In the genomic region with DNA sequence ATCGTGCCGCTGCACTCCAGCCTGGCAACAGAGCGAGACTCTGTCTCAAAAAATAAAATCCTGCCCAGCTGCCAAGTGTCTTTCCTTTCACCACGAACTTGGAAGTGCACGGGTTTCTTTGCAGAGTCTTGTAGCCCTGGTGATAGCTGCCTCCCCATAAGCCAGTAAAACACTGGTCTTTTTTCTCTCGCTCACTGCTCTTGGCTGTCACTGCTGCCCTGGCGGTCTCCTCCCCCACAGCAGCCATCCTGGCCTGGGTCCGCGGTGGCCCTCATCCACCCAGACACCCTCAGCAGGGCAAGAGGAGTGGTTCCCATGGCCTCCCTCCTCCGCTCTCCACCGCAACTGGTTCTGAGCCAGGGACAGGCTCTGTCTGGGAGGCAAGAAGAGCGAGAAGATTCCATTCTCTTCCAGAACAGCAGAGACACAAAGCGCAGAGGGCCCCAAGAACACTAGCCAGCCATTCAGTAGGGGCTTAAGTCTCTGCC, we compare ENCODE assay signal across 11 cellular contexts. TPM values are rescaled to one million over a fixed set of nuclear protein-coding genes. Genes with fewer than 3 reads are reported as not detected.
A peak's percentile ranks its signal among the peaks of the same experiment; 100 is the strongest.
DNase-seq lines count a peak whose midpoint lies in the region; ATAC-seq, FAIRE-seq and TF ChIP-seq lines count a peak whose summit lies in the region.
"Had no signal": no experiment of that assay in that cellular context is flagged by ENCODE, and none has a peak within 500 bp of the region (broad histone marks: within the 10 kb centered on the region; RNA-seq: fewer than 3 reads in every experiment).

No MANE protein-coding gene starts in this region.

- H4K20me1 ChIP-seq in astrocyte (ENCODE audit: insufficient read depth, low read length): peaks cover 21% of the 10 kb centered on the region

- no peaks in the 10 kb centered on the region for H3K27me3 Mint-ChIP-seq in astrocyte (ENCODE audit: low read depth, unreplicated experiment)

- H3K79me2 ChIP-seq in astrocyte (ENCODE audit: insufficient read depth, low read length): no peaks in the 10 kb centered on the region

- H3K27ac Mint-ChIP-seq in astrocyte (ENCODE audit: unreplicated experiment): no peak overlapping the region

- peaks cover 20% of the 10 kb centered on the region for H3K4me1 ChIP-seq in astrocyte (ENCODE audit: insufficient read depth, low read length)
- H3K4me1 ChIP-seq in right atrium auricular region: peaks cover 0 to 60% of the 10 kb centered on the region in 2 donors

- in situ Hi-C loops in GM13976 (cut with MboI; ENCODE audit: low sequenced_read_pairs, unreplicated experiment): no loop called here

- H3K4me2 ChIP-seq in astrocyte (ENCODE audit: low read length): peak overlapping the region; percentile 45

- H3K27me3 ChIP-seq in astrocyte (ENCODE audit: insufficient read depth, low read length): no peaks in the 10 kb centered on the region
- no peaks in the 10 kb centered on the region for H3K27me3 ChIP-seq in right atrium auricular region

- no peaks in the 10 kb centered on the region for H3K9me3 Mint-ChIP-seq in astrocyte (ENCODE audit: unreplicated experiment)

- H3K9ac ChIP-seq in astrocyte (ENCODE audit: low read length): no peak overlapping the region

- peaks cover 13% of the 10 kb centered on the region for H3K36me3 Mint-ChIP-seq in astrocyte (ENCODE audit: low read depth, unreplicated experiment)

- peak; percentile 31 for DNase-seq in GM13976 (ENCODE audit: low spot score)
- DNase-seq in astrocyte (ENCODE audit: low read depth): peak; percentile 64
- peak; percentile 84 for DNase-seq in right atrium auricular region (ENCODE audit: low spot score)
- DNase-seq in putamen (ENCODE audit: low spot score): peak; percentile 75
- no peak for DNase-seq in NCI-H1105 (lab: John Stamatoyannopoulos, UW)
- DNase-seq in COLO829 (ENCODE audit: low spot score): no peak
- DNase-seq in NCI-H1048 (lab: John Stamatoyannopoulos, UW): no peak
- DNase-seq: NCI-H1092 had no signal

- H3K4me3 ChIP-seq in astrocyte (ENCODE audit: insufficient read depth, low read depth, low read length): no peak overlapping the region
- peak overlapping the region in 1 of 2 donors; percentile 25 for H3K4me3 ChIP-seq in right atrium auricular region
- H3K4me3 ChIP-seq: HAP-1 had no signal

- TF ChIP-seq CTCF in GM13976 (IDR thresholded peaks at IDR 0.05; ENCODE audit: borderline replicate concordance, control extremely low read depth, extremely low read depth, insufficient read depth, missing control alignments): no peak
- TF ChIP-seq CTCF in astrocyte (IDR thresholded peaks at IDR 0.05; ENCODE audit: insufficient read depth, low read depth, low read length): no peak
- no peak for TF ChIP-seq CTCF in right atrium auricular region (IDR thresholded peaks at IDR 0.05)

- no peak overlapping the region for H3K27ac ChIP-seq in astrocyte (ENCODE audit: low read depth, low read length)
- H3K27ac ChIP-seq in right atrium auricular region: peak overlapping the region; percentile 71 to 81
- H3K27ac ChIP-seq: VCaP had no signal

- no peak overlapping the region for H2AFZ ChIP-seq in astrocyte (ENCODE audit: low read depth, low read length)

- peaks cover 25% of the 10 kb centered on the region for H3K4me1 Mint-ChIP-seq in astrocyte (ENCODE audit: low read depth, unreplicated experiment)

- ATAC-seq in GM19397 (IDR thresholded peaks at IDR 0.05; ENCODE audit: unreplicated experiment): no peak

- H3K36me3 ChIP-seq in astrocyte (ENCODE audit: insufficient read depth, low read length) (peaks cover 17% of the 10 kb centered on the region), right atrium auricular region (peaks cover 39% of the 10 kb centered on the region)

- no peak overlapping the region for H3K4me3 Mint-ChIP-seq in astrocyte (ENCODE audit: unreplicated experiment)

- no peak for FAIRE-seq in astrocyte (lab: Jason Lieb, UNC)

- H3K9me3 ChIP-seq in astrocyte (ENCODE audit: insufficient read depth, low read depth, low read length) (no peaks in the 10 kb centered on the region), right atrium auricular region (no peaks in the 10 kb centered on the region)
- H3K9me3 ChIP-seq: HAP-1 had no signal

RNA-seq across cellular contexts. Expression of a gene that starts 44.4 kb away (rescaled TPM):
- total RNA-seq in astrocyte (4.7 and 5.6 TPM in 2 replicates), right atrium auricular region (1 to 10 TPM; 4.1 TPM)

Comparison
In these comparisons a context has a peak if more than half of its experiments do, and no peak if none do; other contexts are left out.
1. DNase-seq: peak in GM13976 (single experiment), astrocyte (single experiment), right atrium auricular region (single experiment) and putamen (single experiment); none in NCI-H1105 (single experiment), COLO829 (single experiment) and NCI-H1048 (single experiment).